8 cellular contexts compared by ENCODE assay signal in the genomic region with DNA sequence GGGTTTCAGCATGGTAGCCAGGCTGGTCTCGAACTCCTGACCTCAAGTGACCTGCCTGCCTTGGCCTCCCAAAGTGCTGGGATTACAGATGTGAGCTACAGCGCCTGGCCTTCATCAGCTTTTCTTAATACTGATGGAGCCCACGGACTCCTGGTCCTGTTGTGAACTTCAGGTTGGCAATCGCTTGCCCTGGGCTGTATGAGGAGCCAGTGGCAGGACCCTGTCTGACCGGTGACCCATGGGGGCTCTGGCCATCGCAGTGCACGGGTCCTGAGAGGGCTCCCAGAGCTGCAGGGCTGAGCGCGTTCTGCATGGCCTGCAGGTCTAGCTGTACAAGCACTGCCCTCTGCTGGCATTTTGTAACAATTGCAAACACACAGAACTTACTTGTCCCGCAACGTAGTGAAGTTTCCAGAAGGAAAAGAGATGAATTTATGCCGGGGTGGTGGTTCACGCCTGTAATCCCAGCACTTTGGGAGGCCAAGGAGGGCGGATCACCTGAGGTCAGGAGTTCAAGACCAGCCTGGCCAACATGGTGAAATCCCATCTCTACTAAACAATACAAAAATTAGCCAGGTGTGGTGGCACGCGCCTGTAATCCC. TPM values are rescaled to one million over a fixed set of nuclear protein-coding genes. Genes with fewer than 3 reads are reported as not detected.
A peak's percentile ranks its signal among the peaks of the same experiment; 100 is the strongest.
DNase-seq lines count a peak whose midpoint lies in the region; ATAC-seq and TF ChIP-seq lines count a peak whose summit lies in the region.
"Not testable (repeated sequence)": the region's sequence is repeated elsewhere in the genome, so short reads cannot be mapped to it uniquely, and the experiment has no call there.

No MANE protein-coding gene starts in this region.

- peak; percentile 60 for TF ChIP-seq CTCF in GM20000 (IDR thresholded peaks at IDR 0.05; ENCODE audit: extremely low read depth, missing control alignments)

- not testable (repeated sequence) for H3K4me3 Mint-ChIP-seq in activated CD4-positive, alpha-beta T cell treated with anti-CD3 and anti-CD28 coated beads, Interleukin-2, amount 10 ng/mL, durations not matched to agents 24 days and 14 days

- intact Hi-C loops in activated CD4-positive, alpha-beta T cell treated with anti-CD3 and anti-CD28 coated beads, Interleukin-2, amount 10 ng/mL, durations not matched to agents 24 days and 14 days (cut with micrococcal nuclease), result loop anchor here (1.0 kb wide), 2 partner anchors 87 to 125 kb away; no protein-coding TSS in a partner anchor
- intact Hi-C loops in left colon (cut with DNase I, micrococcal nuclease), result loop anchor here in 1 of 2 donors (2.0 kb wide), 1 partner anchor 126 kb away; no protein-coding TSS in a partner anchor

- not testable (repeated sequence) for H3K27ac Mint-ChIP-seq in activated CD4-positive, alpha-beta T cell treated with anti-CD3 and anti-CD28 coated beads, Interleukin-2, amount 10 ng/mL, durations not matched to agents 24 days and 14 days

- peak; percentile 92 for ATAC-seq in left colon

- H3K4me1 Mint-ChIP-seq in activated CD4-positive, alpha-beta T cell treated with anti-CD3 and anti-CD28 coated beads, Interleukin-2, amount 10 ng/mL, durations not matched to agents 24 days and 14 days, result not testable (repeated sequence)

- not testable (repeated sequence) for H3K36me3 Mint-ChIP-seq in activated CD4-positive, alpha-beta T cell treated with anti-CD3 and anti-CD28 coated beads, Interleukin-2, amount 10 ng/mL, durations not matched to agents 24 days and 14 days (ENCODE audit: low read depth)

- DNase-seq in COR-L47 (lab: John Stamatoyannopoulos, UW) (peak; percentile 25), GM20000 (ENCODE audit: low spot score) (peak; percentile 85), HPDE6-E6E7 (ENCODE audit: extremely low spot score) (peak; percentile 37), NCI-H774 (lab: John Stamatoyannopoulos, UW) (peak; percentile 81), dermis microvascular lymphatic vessel endothelial cell (ENCODE audit: low read depth in 2 of 2) (peak; percentile 68 to 82), left colon (peak; percentile 42 to 67)
- peak; percentile 87 for DNase-seq in activated CD4-positive, alpha-beta T cell treated with anti-CD3 and anti-CD28 coated beads, Interleukin-2, amount 10 ng/mL, durations not matched to agents 24 days and 14 days
- DNase-seq in stimulated activated CD4-positive, alpha-beta T cell treated with anti-CD3 and anti-CD28 coated beads, Interleukin-2, amount 100 ng/mL, for 24 hours, result peak; percentile 40 to 63

- not testable (repeated sequence) for H3K27me3 Mint-ChIP-seq in activated CD4-positive, alpha-beta T cell treated with anti-CD3 and anti-CD28 coated beads, Interleukin-2, amount 10 ng/mL, durations not matched to agents 24 days and 14 days

- not testable (repeated sequence) for H3K9me3 Mint-ChIP-seq in activated CD4-positive, alpha-beta T cell treated with anti-CD3 and anti-CD28 coated beads, Interleukin-2, amount 10 ng/mL, durations not matched to agents 24 days and 14 days

RNA-seq across cellular contexts. Expression of a gene that starts 18.0 kb away (rescaled TPM):
- total RNA-seq in activated CD4-positive, alpha-beta T cell treated with anti-CD3 and anti-CD28 coated beads, Interleukin-2, amount 10 ng/mL, durations not matched to agents 24 days and 14 days, result 17.1 and 18.1 TPM in 2 replicates
- total RNA-seq in dermis microvascular lymphatic vessel endothelial cell, result 15.4 and 15.8 TPM in 2 replicates
- total RNA-seq in left colon, result 100 to 1,000 TPM; 124 to 152 TPM

RNA-seq across cellular contexts. Expression of a gene that starts 58.4 kb away (rescaled TPM):
- 56.9 and 61.2 TPM in 2 replicates for total RNA-seq in activated CD4-positive, alpha-beta T cell treated with anti-CD3 and anti-CD28 coated beads, Interleukin-2, amount 10 ng/mL, durations not matched to agents 24 days and 14 days
- total RNA-seq in dermis microvascular lymphatic vessel endothelial cell (18.7 and 20.7 TPM in 2 replicates), left colon (10 to 100 TPM; 57.7 to 64.7 TPM)

Comparison
In these comparisons a context has a peak if more than half of its experiments do, and no peak if none do; other contexts are left out.
1. Peak in every context shown above with its lines: DNase-seq and ATAC-seq.
2. DNase-seq: peak in every context shown above with its lines; median percentile 87 in activated CD4-positive, alpha-beta T cell treated with anti-CD3 and anti-CD28 coated beads, Interleukin-2, amount 10 ng/mL, durations not matched to agents 24 days and 14 days; 85 in GM20000; 81 in NCI-H774; 75 in dermis microvascular lymphatic vessel endothelial cell; 54 in left colon; 52 in stimulated activated CD4-positive, alpha-beta T cell treated with anti-CD3 and anti-CD28 coated beads, Interleukin-2, amount 100 ng/mL, for 24 hours; 37 in HPDE6-E6E7; 25 in COR-L47.